Comparison of ENCODE assay signal across 1 cellular context in genomic region chr11:106989056-106989455, GRCh38.
TF ChIP-seq lines count a peak whose summit lies in the region.

No MANE protein-coding gene starts in this region.

TF ChIP-seq in GM23338, 12 proteins besides CTCF, POLR2A, EP300 and RAD21 (continued from another document):
- TF ChIP-seq REST (IDR thresholded peaks at IDR 0.05; ENCODE audit: unreplicated experiment), result no peak
- TF ChIP-seq JUNB (IDR thresholded peaks at IDR 0.05; ENCODE audit: unreplicated experiment), result no peak
- TF ChIP-seq ZNF114 (CRISPR knock-in tag; IDR thresholded peaks at IDR 0.05), result no peak
- TF ChIP-seq ETS1 (IDR thresholded peaks at IDR 0.05), result no peak
- TF ChIP-seq EZH2phosphoT487 (IDR thresholded peaks at IDR 0.05; ENCODE audit: unreplicated experiment), result no peak
- no peak for TF ChIP-seq NANOG (IDR thresholded peaks at IDR 0.05; ENCODE audit: borderline replicate concordance)
- no peak for TF ChIP-seq CREB1 (CRISPR knock-in tag; IDR thresholded peaks at IDR 0.05; ENCODE audit: low read depth)
- TF ChIP-seq EZH2 (IDR thresholded peaks at IDR 0.05; ENCODE audit: low read depth, unreplicated experiment), result no peak
- no peak for TF ChIP-seq ZNF331 (CRISPR knock-in tag; IDR thresholded peaks at IDR 0.05; ENCODE audit: low read depth)
- TF ChIP-seq POLR2AphosphoS5 (IDR thresholded peaks at IDR 0.05; ENCODE audit: low read depth), result no peak
